14 cellular contexts compared by ENCODE assay signal in the genomic region with DNA sequence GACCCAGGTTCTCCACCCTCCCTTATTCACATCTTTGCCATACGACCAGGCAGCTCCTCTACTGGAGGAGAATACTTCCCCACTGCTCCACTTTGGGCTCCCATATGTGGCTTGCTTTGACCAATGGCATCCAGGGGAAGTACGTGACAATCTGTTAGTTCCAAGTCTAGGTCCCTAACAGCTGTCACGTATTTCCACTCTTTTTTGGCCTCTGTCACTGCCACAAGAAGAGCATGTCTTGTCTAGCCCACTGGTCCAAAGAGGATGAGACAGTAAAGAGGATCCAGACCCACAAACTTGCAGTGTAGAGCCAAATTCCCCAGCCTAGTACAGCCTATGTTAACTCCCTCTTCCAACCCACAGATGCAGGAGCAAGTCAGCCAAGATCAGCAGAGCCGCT.
"Had no signal": no experiment of that assay in that cellular context is flagged by ENCODE, and none has a peak within 500 bp of the region (broad histone marks: within the 10 kb centered on the region; RNA-seq: fewer than 3 reads in every experiment).

No MANE protein-coding gene starts in this region.

- H3K4me2 ChIP-seq: neural progenitor cell had no signal

- H3K27me3 ChIP-seq: dorsolateral prefrontal cortex, gastrocnemius medialis, heart right ventricle, neural progenitor cell, ovary, right atrium auricular region, sigmoid colon had no signal

- H3K9ac ChIP-seq: neural progenitor cell had no signal

- FAIRE-seq: small intestine had no signal

- H3K9me3 ChIP-seq: gastrocnemius medialis, ovary, right atrium auricular region, sigmoid colon had no signal

- DNase-seq: cortex of kidney; effector CD8-positive, alpha-beta T cell; gastrocnemius medialis; heart right ventricle; left colon; nucleus accumbens; ovary; sigmoid colon; small intestine; stimulated activated CD4-positive, alpha-beta T cell treated with anti-CD3 and anti-CD28 coated beads, Interleukin-12 subunit alpha, Interleukin-12 subunit beta, amount 100 ng/mL, for 4 hours; stimulated activated naive CD4-positive, alpha-beta T cell treated with Interleukin-2 at 50 U/mL for 16 hours had no signal

- H2AFZ ChIP-seq: neural progenitor cell had no signal

- H3K4me3 ChIP-seq: dorsolateral prefrontal cortex, gastrocnemius medialis, heart right ventricle, neural progenitor cell, ovary, right atrium auricular region, sigmoid colon had no signal

- H3K27ac ChIP-seq: gastrocnemius medialis, neural progenitor cell, ovary, right atrium auricular region, sigmoid colon had no signal

- H3K4me1 ChIP-seq: neural progenitor cell had no signal

- H3K36me3 ChIP-seq: gastrocnemius medialis, heart right ventricle, neural progenitor cell, ovary, right atrium auricular region, sigmoid colon had no signal
